In the genomic region with DNA sequence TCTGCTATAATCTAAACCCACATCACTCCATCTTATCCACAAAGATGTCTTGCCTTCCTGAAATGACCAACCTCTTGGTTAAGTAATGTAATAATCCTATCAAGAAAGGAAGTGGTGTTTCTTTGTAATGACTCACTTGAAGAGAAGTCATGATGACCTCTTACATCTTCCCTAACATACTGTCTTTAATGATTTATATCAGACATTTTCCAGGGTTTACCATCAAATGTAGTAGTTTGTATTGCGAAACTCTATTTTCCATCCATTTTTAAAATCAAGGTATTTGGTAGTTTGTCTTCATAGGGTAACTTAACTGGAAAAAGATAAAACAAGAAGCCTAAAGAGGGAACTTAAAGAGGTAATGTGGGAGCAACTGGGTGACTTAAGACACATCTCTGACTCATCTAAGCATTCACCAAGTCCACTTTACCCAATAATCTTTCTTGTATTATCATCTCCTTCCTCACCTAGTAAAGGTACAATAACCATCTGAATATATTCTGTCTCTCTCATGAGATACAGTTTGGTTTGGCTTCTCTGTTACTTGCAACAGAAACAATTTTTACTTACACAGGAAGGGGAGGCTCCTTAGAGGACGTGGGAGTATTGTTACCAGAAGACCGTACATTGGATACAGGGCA, we compare ENCODE assay signal across 9 cellular contexts. TPM values are rescaled to one million over a fixed set of nuclear protein-coding genes. Genes with fewer than 3 reads are reported as not detected.
DNase-seq lines count a peak whose midpoint lies in the region; ATAC-seq, FAIRE-seq and TF ChIP-seq lines count a peak whose summit lies in the region.
"Had no signal": no experiment of that assay in that cellular context is flagged by ENCODE, and none has a peak within 500 bp of the region (broad histone marks: within the 10 kb centered on the region; RNA-seq: fewer than 3 reads in every experiment).

No MANE protein-coding gene starts in this region.

- H3K4me3 ChIP-seq in mesenchymal stem cell (ENCODE audit: insufficient read depth in 1 of 2, low read depth in 1 of 2, low read length in 2 of 2) (no peak overlapping the region), spleen (no peak overlapping the region)

- no peak for DNase-seq in T-helper 2 cell treated with Interferon-gamma antibody and Interleukin-4, amounts not matched to agents 5 μg/mL and 100 μg/mL, for 36 hours (ENCODE audit: low spot score)
- peak; percentile 80 for DNase-seq in mesenchymal stem cell
- no peak for DNase-seq in frontal cortex (ENCODE audit: low spot score in 2 of 2)
- DNase-seq in spleen: no peak
- DNase-seq: islet precursor cell had no signal

- no CpG with 5 or more reads among the region's 3 CpGs for WGBS in mesenchymal stem cell
- 65 to 78% (median 71%) methylated on average over 3 of the region's 3 CpGs for WGBS in spleen, 5 donors

- H3K27ac ChIP-seq in mesenchymal stem cell (ENCODE audit: low read length, poor library complexity, severe bottlenecking): no peak overlapping the region
- H3K27ac ChIP-seq in spleen: peak overlapping the region in 4 of 8 donors; percentile 44 to 67 (median 54)

- no peak overlapping the region for H3K4ac ChIP-seq in mesenchymal stem cell (ENCODE audit: low read depth in 1 of 2, low read length in 2 of 2)

- no peak overlapping the region for H2AK5ac ChIP-seq in mesenchymal stem cell (ENCODE audit: low read length, severe bottlenecking)

- TF ChIP-seq CTCF in spleen (IDR thresholded peaks at IDR 0.05 in 8 of 11, conservative IDR thresholded peaks at IDR 0.05 in 3 of 11): no peak

- intact Hi-C loops in spleen (cut with DNase I; ENCODE audit: low total_unique reads): no loop called here

- H4K91ac ChIP-seq in mesenchymal stem cell (ENCODE audit: low read length): no peak overlapping the region

- H2BK5ac ChIP-seq in mesenchymal stem cell (ENCODE audit: low read depth, low read length, poor library complexity, severe bottlenecking): no peak overlapping the region

- H2BK15ac ChIP-seq in mesenchymal stem cell (ENCODE audit: low read depth, poor library complexity, severe bottlenecking): no peak overlapping the region

- ATAC-seq in GM18519 (IDR thresholded peaks at IDR 0.05; ENCODE audit: low FRiP score, unreplicated experiment) (peak; percentile 33), HG03354 (IDR thresholded peaks at IDR 0.05; ENCODE audit: poor library complexity, severe bottlenecking, unreplicated experiment) (peak; percentile 55), HG03280 (IDR thresholded peaks at IDR 0.05; ENCODE audit: unreplicated experiment) (no peak), GM21529 (IDR thresholded peaks at IDR 0.05; ENCODE audit: unreplicated experiment) (no peak)

- H2BK12ac ChIP-seq in mesenchymal stem cell (ENCODE audit: low read length in 2 of 2): no peak overlapping the region

- peak overlapping the region; percentile 19 for H3K4me3 Mint-ChIP-seq in T-helper 2 cell treated with Interferon-gamma antibody and Interleukin-4, amounts not matched to agents 5 μg/mL and 100 μg/mL, for 36 hours

- H4K8ac ChIP-seq in mesenchymal stem cell (ENCODE audit: low read length): no peak overlapping the region

- H3K4me1 ChIP-seq in mesenchymal stem cell (ENCODE audit: control insufficient read depth, insufficient read depth, low read depth, low read length) (peaks cover 1% of the 10 kb centered on the region), spleen (peaks cover 3 to 32% (median 14%) of the 10 kb centered on the region in 6 donors)

- H3K9me3 ChIP-seq in mesenchymal stem cell (ENCODE audit: control insufficient read depth, low read length) (no peaks in the 10 kb centered on the region), spleen (no peaks in the 10 kb centered on the region)

- no peak overlapping the region for H3K4me2 ChIP-seq in mesenchymal stem cell (ENCODE audit: low read length, poor library complexity, severe bottlenecking)

- no peaks in the 10 kb centered on the region for H3K9me3 Mint-ChIP-seq in T-helper 2 cell treated with Interferon-gamma antibody and Interleukin-4, amounts not matched to agents 5 μg/mL and 100 μg/mL, for 36 hours

- no peak overlapping the region for H3K18ac ChIP-seq in mesenchymal stem cell (ENCODE audit: low read depth in 1 of 2, low read length in 2 of 2)

- H3K27ac Mint-ChIP-seq in T-helper 2 cell treated with Interferon-gamma antibody and Interleukin-4, amounts not matched to agents 5 μg/mL and 100 μg/mL, for 36 hours: peak overlapping the region; percentile 83

- no peaks in the 10 kb centered on the region for H3K27me3 Mint-ChIP-seq in T-helper 2 cell treated with Interferon-gamma antibody and Interleukin-4, amounts not matched to agents 5 μg/mL and 100 μg/mL, for 36 hours (ENCODE audit: low read depth)

- peaks cover 54% of the 10 kb centered on the region for H3K4me1 Mint-ChIP-seq in T-helper 2 cell treated with Interferon-gamma antibody and Interleukin-4, amounts not matched to agents 5 μg/mL and 100 μg/mL, for 36 hours (ENCODE audit: low read depth)

- no peaks in the 10 kb centered on the region for H3K79me1 ChIP-seq in mesenchymal stem cell (replicated peaks; ENCODE audit: low read length, poor library complexity, severe bottlenecking)

- peaks cover 2% of the 10 kb centered on the region for H3K36me3 Mint-ChIP-seq in T-helper 2 cell treated with Interferon-gamma antibody and Interleukin-4, amounts not matched to agents 5 μg/mL and 100 μg/mL, for 36 hours (ENCODE audit: low read depth)

- TF ChIP-seq POLR2A in spleen (IDR thresholded peaks at IDR 0.05): no peak

- H3K23ac ChIP-seq in mesenchymal stem cell (ENCODE audit: low read length in 2 of 2): no peak overlapping the region

- H3K14ac ChIP-seq in mesenchymal stem cell (ENCODE audit: low read length in 2 of 2): no peak overlapping the region

- FAIRE-seq in frontal cortex (lab: Jason Lieb, UNC): no peak

- H3K36me3 ChIP-seq in mesenchymal stem cell (ENCODE audit: control insufficient read depth in 1 of 2, insufficient read depth in 2 of 2, low read depth in 1 of 2, low read length in 2 of 2) (no peaks in the 10 kb centered on the region), spleen (no peaks in the 10 kb centered on the region)

- H3K9ac ChIP-seq in mesenchymal stem cell (ENCODE audit: low read length): no peak overlapping the region

- no peak overlapping the region for H2BK120ac ChIP-seq in mesenchymal stem cell (ENCODE audit: low read depth, low read length)

- H3K27me3 ChIP-seq in mesenchymal stem cell (ENCODE audit: control insufficient read depth in 1 of 2, insufficient read depth in 1 of 2, low read length in 2 of 2) (no peaks in the 10 kb centered on the region), spleen (replicated peaks in 1 of 7) (no peaks in the 10 kb centered on the region)

- H2AFZ ChIP-seq in mesenchymal stem cell (ENCODE audit: low read depth, low read length): no peak overlapping the region

RNA-seq across cellular contexts. Expression of a gene that starts 5.7 kb away (rescaled TPM):
- polyA plus RNA-seq in mesenchymal stem cell (2013, experiment 1 of 2): 52.4 TPM
- polyA plus RNA-seq in mesenchymal stem cell (2013, experiment 2 of 2): 53.5 TPM
- total RNA-seq in frontal cortex: 106 TPM
- 10 to 100 TPM; 17.9 to 28.3 (median 21.9) TPM for total RNA-seq in spleen
- polyA plus RNA-seq in spleen: 1 to 10 TPM; 3.9 to 7.7 (median 5.6) TPM

RNA-seq across cellular contexts. Expression of a gene that starts 41.7 kb away (rescaled TPM):
- polyA plus RNA-seq in mesenchymal stem cell (2013, experiment 1 of 2): 25.7 TPM
- 25.2 TPM for polyA plus RNA-seq in mesenchymal stem cell (2013, experiment 2 of 2)
- total RNA-seq in frontal cortex (47.7 TPM), spleen (10 to 100 TPM; 15.2 to 19.5 (median 17.1) TPM)
- 10 to 100 TPM in 1 of 3 donors, 1 to 10 TPM in 2; 7.6 to 10.4 (median 8.7) TPM for polyA plus RNA-seq in spleen

Comparison
In these comparisons a context has a peak if more than half of its experiments do, and no peak if none do; other contexts are left out.
1. ATAC-seq: peak in GM18519 (single experiment) and HG03354 (single experiment); none in HG03280 (single experiment) and GM21529 (single experiment).